ENCODE assay signal across 2 cellular contexts in the genomic region with DNA sequence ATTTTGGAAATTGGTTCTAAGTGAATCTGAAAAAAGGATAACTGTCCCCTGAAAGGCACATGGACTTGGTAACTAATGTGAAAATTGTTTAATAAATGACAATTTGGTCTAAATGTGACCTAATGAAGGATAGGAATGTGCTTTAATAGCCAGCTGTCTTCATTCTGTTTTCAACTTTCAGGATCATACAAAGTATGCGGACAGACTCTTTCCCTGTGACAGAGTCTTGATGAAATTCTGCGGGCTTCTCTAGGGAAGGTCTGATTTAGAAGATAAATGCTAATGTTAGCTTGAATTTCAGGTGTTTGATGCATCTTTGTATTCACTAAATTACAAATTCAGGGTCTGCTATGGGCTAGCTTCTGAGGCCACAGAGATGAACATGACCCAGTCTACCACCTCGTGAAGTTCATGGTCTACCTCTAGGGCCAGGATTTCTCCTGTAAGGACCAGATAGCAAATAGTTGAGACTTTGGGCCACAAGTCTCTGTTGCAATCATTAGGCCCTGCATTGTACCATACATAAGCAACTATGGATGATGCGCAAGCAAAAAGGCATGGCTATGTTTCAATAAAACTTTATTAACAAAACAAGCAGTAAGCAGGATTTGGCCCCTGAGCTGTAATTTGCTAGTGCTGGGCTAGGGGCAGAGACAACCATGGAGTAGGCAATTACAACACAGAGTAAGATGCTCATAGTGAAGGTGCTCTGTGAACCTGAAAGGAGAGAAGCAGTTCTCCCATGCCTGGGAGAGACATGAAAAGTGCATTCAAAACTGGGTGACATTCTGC.
TF ChIP-seq lines count a peak whose summit lies in the region.

No MANE protein-coding gene starts in this region.

TF ChIP-seq in IMR-90, 13 proteins besides CTCF, POLR2A, EP300 and RAD21:
- TF ChIP-seq BHLHE40 (IDR thresholded peaks at IDR 0.05; ENCODE audit: low read depth, low read length) (no peak), NFE2L2 (IDR thresholded peaks at IDR 0.05; ENCODE audit: low read depth, low read length) (no peak), FOS (IDR thresholded peaks at IDR 0.05; ENCODE audit: low read depth, low read length) (no peak), MAFK (IDR thresholded peaks at IDR 0.05; ENCODE audit: low read depth, low read length) (no peak), CEBPB (IDR thresholded peaks at IDR 0.05; ENCODE audit: low read depth, low read length) (no peak), SMC3 (IDR thresholded peaks at IDR 0.05; ENCODE audit: low read depth, low read length) (no peak), MAZ (IDR thresholded peaks at IDR 0.05; ENCODE audit: borderline replicate concordance, low read depth, low read length) (no peak), CHD1 (IDR thresholded peaks at IDR 0.05; ENCODE audit: low read depth, low read length) (no peak)
- TF ChIP-seq, protein P1, sequence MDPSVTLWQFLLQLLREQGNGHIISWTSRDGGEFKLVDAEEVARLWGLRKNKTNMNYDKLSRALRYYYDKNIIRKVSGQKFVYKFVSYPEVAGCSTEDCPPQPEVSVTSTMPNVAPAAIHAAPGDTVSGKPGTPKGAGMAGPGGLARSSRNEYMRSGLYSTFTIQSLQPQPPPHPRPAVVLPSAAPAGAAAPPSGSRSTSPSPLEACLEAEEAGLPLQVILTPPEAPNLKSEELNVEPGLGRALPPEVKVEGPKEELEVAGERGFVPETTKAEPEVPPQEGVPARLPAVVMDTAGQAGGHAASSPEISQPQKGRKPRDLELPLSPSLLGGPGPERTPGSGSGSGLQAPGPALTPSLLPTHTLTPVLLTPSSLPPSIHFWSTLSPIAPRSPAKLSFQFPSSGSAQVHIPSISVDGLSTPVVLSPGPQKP (IDR thresholded peaks at IDR 0.05; ENCODE audit: borderline replicate concordance, low read depth, low read length), result no peak
- TF ChIP-seq, protein P2, sequence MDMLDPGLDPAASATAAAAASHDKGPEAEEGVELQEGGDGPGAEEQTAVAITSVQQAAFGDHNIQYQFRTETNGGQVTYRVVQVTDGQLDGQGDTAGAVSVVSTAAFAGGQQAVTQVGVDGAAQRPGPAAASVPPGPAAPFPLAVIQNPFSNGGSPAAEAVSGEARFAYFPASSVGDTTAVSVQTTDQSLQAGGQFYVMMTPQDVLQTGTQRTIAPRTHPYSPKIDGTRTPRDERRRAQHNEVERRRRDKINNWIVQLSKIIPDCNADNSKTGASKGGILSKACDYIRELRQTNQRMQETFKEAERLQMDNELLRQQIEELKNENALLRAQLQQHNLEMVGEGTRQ (IDR thresholded peaks at IDR 0.05; ENCODE audit: low read depth, low read length), result no peak
TF ChIP-seq in IMR-90: peak in this region for 0.

TF ChIP-seq in GM12878, 131 proteins besides CTCF, POLR2A, EP300 and RAD21:
- TF ChIP-seq, protein P3, sequence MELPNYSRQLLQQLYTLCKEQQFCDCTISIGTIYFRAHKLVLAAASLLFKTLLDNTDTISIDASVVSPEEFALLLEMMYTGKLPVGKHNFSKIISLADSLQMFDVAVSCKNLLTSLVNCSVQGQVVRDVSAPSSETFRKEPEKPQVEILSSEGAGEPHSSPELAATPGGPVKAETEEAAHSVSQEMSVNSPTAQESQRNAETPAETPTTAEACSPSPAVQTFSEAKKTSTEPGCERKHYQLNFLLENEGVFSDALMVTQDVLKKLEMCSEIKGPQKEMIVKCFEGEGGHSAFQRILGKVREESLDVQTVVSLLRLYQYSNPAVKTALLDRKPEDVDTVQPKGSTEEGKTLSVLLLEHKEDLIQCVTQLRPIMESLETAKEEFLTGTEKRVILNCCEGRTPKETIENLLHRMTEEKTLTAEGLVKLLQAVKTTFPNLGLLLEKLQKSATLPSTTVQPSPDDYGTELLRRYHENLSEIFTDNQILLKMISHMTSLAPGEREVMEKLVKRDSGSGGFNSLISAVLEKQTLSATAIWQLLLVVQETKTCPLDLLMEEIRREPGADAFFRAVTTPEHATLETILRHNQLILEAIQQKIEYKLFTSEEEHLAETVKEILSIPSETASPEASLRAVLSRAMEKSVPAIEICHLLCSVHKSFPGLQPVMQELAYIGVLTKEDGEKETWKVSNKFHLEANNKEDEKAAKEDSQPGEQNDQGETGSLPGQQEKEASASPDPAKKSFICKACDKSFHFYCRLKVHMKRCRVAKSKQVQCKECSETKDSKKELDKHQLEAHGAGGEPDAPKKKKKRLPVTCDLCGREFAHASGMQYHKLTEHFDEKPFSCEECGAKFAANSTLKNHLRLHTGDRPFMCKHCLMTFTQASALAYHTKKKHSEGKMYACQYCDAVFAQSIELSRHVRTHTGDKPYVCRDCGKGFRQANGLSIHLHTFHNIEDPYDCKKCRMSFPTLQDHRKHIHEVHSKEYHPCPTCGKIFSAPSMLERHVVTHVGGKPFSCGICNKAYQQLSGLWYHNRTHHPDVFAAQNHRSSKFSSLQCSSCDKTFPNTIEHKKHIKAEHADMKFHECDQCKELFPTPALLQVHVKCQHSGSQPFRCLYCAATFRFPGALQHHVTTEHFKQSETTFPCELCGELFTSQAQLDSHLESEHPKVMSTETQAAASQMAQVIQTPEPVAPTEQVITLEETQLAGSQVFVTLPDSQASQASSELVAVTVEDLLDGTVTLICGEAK (IDR thresholded peaks at IDR 0.05; ENCODE audit: borderline replicate concordance), result peak; percentile 89
- TF ChIP-seq, protein P4, sequence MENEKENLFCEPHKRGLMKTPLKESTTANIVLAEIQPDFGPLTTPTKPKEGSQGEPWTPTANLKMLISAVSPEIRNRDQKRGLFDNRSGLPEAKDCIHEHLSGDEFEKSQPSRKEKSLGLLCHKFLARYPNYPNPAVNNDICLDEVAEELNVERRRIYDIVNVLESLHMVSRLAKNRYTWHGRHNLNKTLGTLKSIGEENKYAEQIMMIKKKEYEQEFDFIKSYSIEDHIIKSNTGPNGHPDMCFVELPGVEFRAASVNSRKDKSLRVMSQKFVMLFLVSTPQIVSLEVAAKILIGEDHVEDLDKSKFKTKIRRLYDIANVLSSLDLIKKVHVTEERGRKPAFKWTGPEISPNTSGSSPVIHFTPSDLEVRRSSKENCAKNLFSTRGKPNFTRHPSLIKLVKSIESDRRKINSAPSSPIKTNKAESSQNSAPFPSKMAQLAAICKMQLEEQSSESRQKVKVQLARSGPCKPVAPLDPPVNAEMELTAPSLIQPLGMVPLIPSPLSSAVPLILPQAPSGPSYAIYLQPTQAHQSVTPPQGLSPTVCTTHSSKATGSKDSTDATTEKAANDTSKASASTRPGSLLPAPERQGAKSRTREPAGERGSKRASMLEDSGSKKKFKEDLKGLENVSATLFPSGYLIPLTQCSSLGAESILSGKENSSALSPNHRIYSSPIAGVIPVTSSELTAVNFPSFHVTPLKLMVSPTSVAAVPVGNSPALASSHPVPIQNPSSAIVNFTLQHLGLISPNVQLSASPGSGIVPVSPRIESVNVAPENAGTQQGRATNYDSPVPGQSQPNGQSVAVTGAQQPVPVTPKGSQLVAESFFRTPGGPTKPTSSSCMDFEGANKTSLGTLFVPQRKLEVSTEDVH (IDR thresholded peaks at IDR 0.05; ENCODE audit: low read depth, partially characterized antibody), result no peak
TF ChIP-seq in GM12878: peak in this region for 1.
